Comparison of ENCODE assay signal across 1 cellular context in genomic region chr17:7293821-7294613, GRCh38.
TF ChIP-seq lines count a peak whose summit lies in the region.

No MANE protein-coding gene starts in this region.

TF ChIP-seq in IMR-90, 13 proteins besides CTCF, POLR2A, EP300 and RAD21 (continued from another document):
- no peak for TF ChIP-seq USF2 (IDR thresholded peaks at IDR 0.05; ENCODE audit: low read depth, low read length)
